In genomic region chr3:114624676-114625181, GRCh38 we compare ENCODE assay signal across 8 cellular contexts.
DNase-seq lines count a peak whose midpoint lies in the region; ATAC-seq and TF ChIP-seq lines count a peak whose summit lies in the region.

No MANE protein-coding gene starts in this region.

- H3K36me3 Mint-ChIP-seq in Calu3 (ENCODE audit: insufficient read depth, unreplicated experiment) (peaks cover 14% of the 10 kb centered on the region), endodermal cell (ENCODE audit: low read depth) (no peaks in the 10 kb centered on the region)

- H3K4me1 ChIP-seq in PC-9 (replicated peaks; ENCODE audit: insufficient read depth) (peaks cover 35% of the 10 kb centered on the region), endodermal cell (ENCODE audit: control insufficient read depth, insufficient read depth, low read length) (no peaks in the 10 kb centered on the region), thoracic aorta (ENCODE audit: control insufficient read depth in 1 of 2, low read depth in 2 of 2) (peaks cover 24 to 58% of the 10 kb centered on the region in 2 donors)

- peak; percentile 77 for DNase-seq in Calu3
- DNase-seq in PC-9 = peak; percentile 81 to 91
- DNase-seq in endodermal cell = peak; percentile 48
- DNase-seq in lung microvascular endothelial cell (ENCODE audit: low read depth in 2 of 2) = peak; percentile 97 to 98
- peak; percentile 97 for DNase-seq in thoracic aorta (ENCODE audit: low spot score)
- no peak for DNase-seq in NCI-H1417 treated with DMSO at 0.1 percent for 48 hours (lab: John Stamatoyannopoulos, UW)

- H3K36me3 ChIP-seq in PC-9 (ENCODE audit: low read depth) (no peaks in the 10 kb centered on the region), endodermal cell (ENCODE audit: control insufficient read depth, insufficient read depth, low read length) (no peaks in the 10 kb centered on the region), thoracic aorta (no peaks in the 10 kb centered on the region)

- ATAC-seq in thoracic aorta (ENCODE audit: insufficient number of reproducible peaks, low FRiP score, low read depth) (peak; percentile 90), HG03139 (IDR thresholded peaks at IDR 0.05; ENCODE audit: unreplicated experiment) (no peak), GM18909 (IDR thresholded peaks at IDR 0.05; ENCODE audit: poor library complexity, unreplicated experiment) (no peak)

- no peak for TF ChIP-seq CTCF in Calu3 (IDR thresholded peaks at IDR 0.05; ENCODE audit: unreplicated experiment)
- no peak for TF ChIP-seq CTCF in PC-9 (conservative IDR thresholded peaks at IDR 0.05)
- no peak for TF ChIP-seq CTCF in endodermal cell (conservative IDR thresholded peaks at IDR 0.05)
- TF ChIP-seq CTCF in thoracic aorta (IDR thresholded peaks at IDR 0.05) = no peak

- POLR2A ChIA-PET in PC-9 (lab: Charles Lee; ENCODE audit: unreplicated experiment) = interaction anchor here (0.6 kb wide), 4 partner anchors 126 to 243 kb away, joined by 3 to 9 read pairs (median 4); no protein-coding TSS in a partner anchor

- peaks cover 4% of the 10 kb centered on the region; the same call in 1 of the 2 replicates for H3F3A ChIP-seq in PC-9 (ENCODE audit: insufficient read depth, low read depth)

- no peaks in the 10 kb centered on the region for H3K9me3 ChIP-seq in PC-9 (ENCODE audit: insufficient read depth, low read depth)
- no peaks in the 10 kb centered on the region for H3K9me3 ChIP-seq in endodermal cell (ENCODE audit: control insufficient read depth, low read length)
- no peaks in the 10 kb centered on the region for H3K9me3 ChIP-seq in thoracic aorta

- CTCF ChIA-PET in Calu3 (lab: Charles Lee) (interaction anchor here (0.6 to 1.4 kb wide), 4 partner anchors 15 to 44 kb away, joined by 3 read pairs; no protein-coding TSS in a partner anchor), PC-9 (lab: Charles Lee) (no interaction called here)

- H3K79me2 ChIP-seq in PC-9 (ENCODE audit: low read depth) = peaks cover 33% of the 10 kb centered on the region

- BruUV-seq in Calu3 (replicated peaks; lab: Mats Ljungman, UMichigan) = no TSS peak
- no TSS peak for BruUV-seq in PC-9 (replicated peaks; lab: Mats Ljungman, UMichigan)

- H3K4me3 ChIP-seq in PC-9 (peak overlapping the region; percentile 75), endodermal cell (ENCODE audit: low read length) (no peak overlapping the region), thoracic aorta (peak overlapping the region; percentile 72)

- no peaks in the 10 kb centered on the region for H3K27me3 ChIP-seq in PC-9 (ENCODE audit: insufficient read depth, low read depth)
- H3K27me3 ChIP-seq in endodermal cell (ENCODE audit: control insufficient read depth, insufficient read depth, low read length, poor library complexity, severe bottlenecking) = no peaks in the 10 kb centered on the region
- no peaks in the 10 kb centered on the region for H3K27me3 ChIP-seq in thoracic aorta (replicated peaks; ENCODE audit: insufficient read depth)

- no peaks in the 10 kb centered on the region for H4K20me1 ChIP-seq in PC-9 (ENCODE audit: insufficient read depth)

- H3K4me1 Mint-ChIP-seq in Calu3 (ENCODE audit: low read depth, unreplicated experiment) (peaks cover 59% of the 10 kb centered on the region), endodermal cell (no peaks in the 10 kb centered on the region)

- WGBS in endodermal cell (ENCODE audit: insufficient coverage in 1 of 2, insufficient read length in 1 of 2), 2 experiments = 83 to 92% methylated on average over 3 to 10 of the region's 10 CpGs

- peak overlapping the region; percentile 85 for H2AFZ ChIP-seq in PC-9

- peak overlapping the region; percentile 99 for H3K27ac Mint-ChIP-seq in Calu3 (ENCODE audit: unreplicated experiment)
- H3K27ac Mint-ChIP-seq in endodermal cell = peak overlapping the region; percentile 26

- H3K9ac ChIP-seq in endodermal cell (ENCODE audit: extremely low read depth, low read length, poor library complexity, severe bottlenecking) = no peak overlapping the region

- H3K27me3 Mint-ChIP-seq in Calu3 (ENCODE audit: unreplicated experiment) (no peaks in the 10 kb centered on the region), endodermal cell (ENCODE audit: insufficient read depth) (no peaks in the 10 kb centered on the region)

- H3K27ac ChIP-seq in PC-9 (peak overlapping the region; percentile 90), endodermal cell (ENCODE audit: low read depth, low read length) (peak overlapping the region; percentile 7), thoracic aorta (peak overlapping the region; percentile 93 to 97)

- peak overlapping the region; percentile 84 for H3K4me3 Mint-ChIP-seq in Calu3 (ENCODE audit: low read depth, unreplicated experiment)
- no peak overlapping the region for H3K4me3 Mint-ChIP-seq in endodermal cell

- peaks cover 3% of the 10 kb centered on the region; the same call in 1 of the 2 replicates for H3K9me2 ChIP-seq in PC-9 (ENCODE audit: insufficient read depth)

- H3K9me3 Mint-ChIP-seq in Calu3 (ENCODE audit: low read depth, unreplicated experiment) (no peaks in the 10 kb centered on the region), endodermal cell (no peaks in the 10 kb centered on the region)

- intact Hi-C loops in Calu3 (cut with micrococcal nuclease; ENCODE audit: unreplicated experiment) = loop anchor here (5.0 kb wide), 1 partner anchor 83 kb away; no protein-coding TSS in a partner anchor
- intact Hi-C loops in PC-9 (cut with micrococcal nuclease; ENCODE audit: unreplicated experiment) = loop anchor here (2.0 to 10.0 kb wide), 3 partner anchors 72 to 1160 kb away; no protein-coding TSS in a partner anchor

- H3K4me2 ChIP-seq in PC-9 = peak overlapping the region; percentile 98

Comparison
In these comparisons a context has a peak if more than half of its experiments do, and no peak if none do; other contexts are left out.
1. H3K27ac ChIP-seq: peak in every context shown above with its lines; median percentile 95 in thoracic aorta; 90 in PC-9; 7 in endodermal cell.